19 cellular contexts compared by ENCODE assay signal in the genomic region with DNA sequence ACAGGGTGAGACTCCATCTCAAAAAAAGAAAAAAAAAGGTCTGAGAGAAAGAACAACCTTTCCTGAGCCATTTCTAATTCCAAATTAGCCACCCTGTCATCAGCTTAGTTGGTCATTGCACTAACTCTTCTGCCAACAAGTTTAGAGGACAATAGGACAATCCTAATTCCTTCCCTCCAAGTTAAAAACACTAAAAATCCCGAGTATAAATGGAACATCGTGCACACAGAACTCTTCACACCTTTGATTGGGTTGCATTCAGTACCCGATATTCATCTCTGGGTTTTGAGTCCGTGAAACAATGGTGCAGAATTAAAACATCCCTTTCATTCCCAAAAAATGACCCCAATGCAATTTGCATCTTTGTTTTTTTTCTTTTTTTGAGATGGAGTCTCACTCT. TPM values are rescaled to one million over a fixed set of nuclear protein-coding genes. Genes with fewer than 3 reads are reported as not detected.
DNase-seq lines count a peak whose midpoint lies in the region; ATAC-seq, FAIRE-seq and TF ChIP-seq lines count a peak whose summit lies in the region.
"Had no signal": no experiment of that assay in that cellular context is flagged by ENCODE, and none has a peak within 500 bp of the region (broad histone marks: within the 10 kb centered on the region; RNA-seq: fewer than 3 reads in every experiment).

No MANE protein-coding gene starts in this region.

- H3K4me2 ChIP-seq in HepG2 (ENCODE audit: low read depth, low read length) (no peak overlapping the region), HCT116 (ENCODE audit: low read length) (no peak overlapping the region)
- H3K4me2 ChIP-seq: A549; BLaER1 treated with 17β-estradiol and CSF1 and Interleukin-3, amounts not matched to agents 10 nM and 100 nM had no signal

- no peaks in the 10 kb centered on the region for H3K4me1 ChIP-seq in HepG2 (ENCODE audit: insufficient read depth, low read length)
- no peaks in the 10 kb centered on the region for H3K4me1 ChIP-seq in right lobe of liver
- H3K4me1 ChIP-seq in HCT116 (ENCODE audit: control insufficient read depth in 1 of 2, insufficient read depth in 2 of 2, low read length in 2 of 2) = peaks cover 12 to 31% of the 10 kb centered on the region in 2 experiments
- H3K4me1 ChIP-seq in Panc1 (ENCODE audit: control insufficient read depth, insufficient read depth, low read length) = peaks cover 73% of the 10 kb centered on the region

- H2AFZ ChIP-seq in HepG2 (ENCODE audit: low read length) (no peak overlapping the region), HCT116 (ENCODE audit: low read depth, low read length, poor library complexity, severe bottlenecking) (no peak overlapping the region)

- POLR2A ChIA-PET in HepG2 (lab: Yijun Ruan, JAX) = interaction anchor here (1.1 to 2.0 kb wide), 2 partner anchors 8 to 10 kb away, joined by 3 to 8 read pairs; no protein-coding TSS in a partner anchor
- POLR2A ChIA-PET in HCT116 (lab: Charles Lee) = no interaction called here
- POLR2A ChIA-PET in Panc1 (lab: Charles Lee) = interaction anchor here (0.6 to 0.8 kb wide), 2 partner anchors 31 to 93 kb away, joined by 3 to 5 read pairs; no protein-coding TSS in a partner anchor

- DNase-seq in HepG2 (ENCODE audit: low spot score) = no peak
- DNase-seq in right lobe of liver = no peak
- no peak for DNase-seq in HCT116 (ENCODE audit: low read depth, low spot score)
- DNase-seq in Panc1 (ENCODE audit: low read depth, low spot score) = no peak
- DNase-seq in SKM-1 (lab: John Stamatoyannopoulos, UW; ENCODE audit: unreplicated experiment) = no peak
- no peak for DNase-seq in coronary artery (ENCODE audit: low spot score)
- DNase-seq: AML-193; CD4-positive, alpha-beta T cell; CD8-positive, alpha-beta T cell; DMS79 treated with DMSO at 0.1 percent for 48 hours; GF-D8 had no signal

- H3K27me3 ChIP-seq in HepG2 (ENCODE audit: control insufficient read depth in 1 of 2, insufficient read depth in 2 of 2, low read length in 2 of 2) (no peaks in the 10 kb centered on the region), right lobe of liver (no peaks in the 10 kb centered on the region), HCT116 (ENCODE audit: insufficient read depth, low read length) (no peaks in the 10 kb centered on the region), Panc1 (ENCODE audit: control insufficient read depth, insufficient read depth, low read length) (no peaks in the 10 kb centered on the region)
- H3K27me3 ChIP-seq: BLaER1 treated with 17β-estradiol and CSF1 and Interleukin-3, amounts not matched to agents 10 nM and 100 nM had no signal

- H3K9me3 ChIP-seq in HepG2 (ENCODE audit: low read length) (no peaks in the 10 kb centered on the region), right lobe of liver (no peaks in the 10 kb centered on the region), HCT116 (ENCODE audit: control insufficient read depth in 1 of 2, insufficient read depth in 1 of 2, low read depth in 1 of 2, low read length in 2 of 2) (no peaks in the 10 kb centered on the region), Panc1 (ENCODE audit: control insufficient read depth, insufficient read depth, low read depth, low read length) (no peaks in the 10 kb centered on the region)
- H3K9me3 ChIP-seq: A549; BLaER1 treated with 17β-estradiol and CSF1 and Interleukin-3, amounts not matched to agents 10 nM and 100 nM had no signal

- CTCF ChIA-PET in HepG2 (lab: Yijun Ruan, JAX; ENCODE audit: low intra/inter-chr PET ratio, low total read pairs) (no interaction called here), HCT116 (lab: Charles Lee) (no interaction called here), Panc1 (lab: Charles Lee) (no interaction called here)

- no peak for TF ChIP-seq EP300 in HepG2 (IDR thresholded peaks at IDR 0.05; ENCODE audit: low read depth in 2 of 2, low read length in 2 of 2)
- no peak for TF ChIP-seq EP300 in HepG2 (CRISPR knock-in tag; IDR thresholded peaks at IDR 0.05; ENCODE audit: borderline replicate concordance)

- H3K4me3 ChIP-seq in HepG2 (replicated peaks in 1 of 3; ENCODE audit: insufficient read depth in 1 of 3, low read depth in 2 of 3, low read length in 3 of 3) (no peak overlapping the region), right lobe of liver (no peak overlapping the region), HCT116 (replicated peaks in 1 of 2; ENCODE audit: low read depth in 1 of 2, low read length in 2 of 2) (no peak overlapping the region), Panc1 (ENCODE audit: low read depth in 2 of 2, low read length in 2 of 2) (no peak overlapping the region), coronary artery (no peak overlapping the region)
- H3K4me3 ChIP-seq: A549; BLaER1 treated with 17β-estradiol and CSF1 and Interleukin-3, amounts not matched to agents 10 nM and 100 nM had no signal

- no peak for TF ChIP-seq RAD21 in HepG2 (CRISPR knock-in tag; IDR thresholded peaks at IDR 0.05)
- no peak for TF ChIP-seq RAD21 in HCT116 (IDR thresholded peaks at IDR 0.05; ENCODE audit: low read depth)

- H3K9ac ChIP-seq in HepG2 (ENCODE audit: insufficient read depth, low read depth, low read length) (no peak overlapping the region), HCT116 (ENCODE audit: low read length) (no peak overlapping the region)
- H3K9ac ChIP-seq: BLaER1 treated with 17β-estradiol and CSF1 and Interleukin-3, amounts not matched to agents 10 nM and 100 nM had no signal

- H4K20me1 ChIP-seq in HepG2 (ENCODE audit: insufficient read depth, low read length) (no peaks in the 10 kb centered on the region), HCT116 (ENCODE audit: insufficient read depth) (no peaks in the 10 kb centered on the region)
- H4K20me1 ChIP-seq: BLaER1 treated with 17β-estradiol and CSF1 and Interleukin-3, amounts not matched to agents 10 nM and 100 nM had no signal

- no peak for TF ChIP-seq CTCF in HepG2 (CRISPR knock-in tag; IDR thresholded peaks at IDR 0.05)
- no peak for TF ChIP-seq CTCF in right lobe of liver (IDR thresholded peaks at IDR 0.05)
- TF ChIP-seq CTCF in HCT116 (IDR thresholded peaks at IDR 0.05 in 2 of 3, conservative IDR thresholded peaks at IDR 0.05 in 1 of 3; ENCODE audit: borderline replicate concordance in 1 of 3, insufficient read depth in 1 of 3, low read depth in 2 of 3, low read length in 2 of 3) = no peak
- TF ChIP-seq CTCF in Panc1 (IDR thresholded peaks at IDR 0.05) = no peak
- TF ChIP-seq CTCF in coronary artery (IDR thresholded peaks at IDR 0.05) = no peak

- RAD21 ChIA-PET in HCT116 (lab: Charles Lee; ENCODE audit: low non-redundant PET in 1 of 2, low total read pairs in 2 of 2, uncharacterized antibody in 2 of 2, unreplicated experiment in 2 of 2) = no interaction called here

- WGBS in HepG2 (ENCODE audit: low lambda C conversion rate) = 91% methylated on average over 4 of the region's 4 CpGs
- WGBS in right lobe of liver (ENCODE audit: insufficient coverage, low coverage, low lambda C conversion rate, missing lambda C conversion rate) = 91% methylated on average over 4 of the region's 4 CpGs

- no peaks in the 10 kb centered on the region for H3K79me2 ChIP-seq in HepG2 (ENCODE audit: insufficient read depth, low read length)
- peaks cover 28% of the 10 kb centered on the region for H3K79me2 ChIP-seq in HCT116 (ENCODE audit: insufficient read depth, low read length)

- intact Hi-C loops in HepG2 (cut with micrococcal nuclease; ENCODE audit: unreplicated experiment) = no loop called here
- intact Hi-C loops in right lobe of liver (cut with DNase I) = no loop called here
- intact Hi-C loops in HCT116 (cut with micrococcal nuclease) = no loop called here
- intact Hi-C loops in Panc1 (cut with micrococcal nuclease; ENCODE audit: unreplicated experiment) = no loop called here

- no peak for ATAC-seq in HepG2
- ATAC-seq in right lobe of liver = no peak
- ATAC-seq in HCT116 = no peak
- 0 out of 2 replicates have a peak, but pooled peaks have one; percentile 8 for ATAC-seq in Panc1
- no peak for ATAC-seq in activated CD4-positive, CD25-positive, alpha-beta regulatory T cell treated with anti-CD3 and anti-CD28 coated beads, Interleukin-2, amount 50 U/mL, for 24 hours
- ATAC-seq: A549; CD8-positive, alpha-beta T cell had no signal

- H3K9me2 ChIP-seq in HCT116 (ENCODE audit: insufficient read depth) = no peaks in the 10 kb centered on the region

- H3K27ac ChIP-seq in HepG2 (ENCODE audit: extremely low read length, insufficient read depth, low read length) (no peak overlapping the region), right lobe of liver (no peak overlapping the region), HCT116 (ENCODE audit: low read depth, low read length) (no peak overlapping the region), Panc1 (ENCODE audit: low read length) (peak overlapping the region; percentile 99), coronary artery (no peak overlapping the region)
- H3K27ac ChIP-seq: 22Rv1; BLaER1 treated with 17β-estradiol and CSF1 and Interleukin-3, amounts not matched to agents 10 nM and 100 nM; C4-2B had no signal

- in situ Hi-C loops in HepG2 (cut with HindIII; ENCODE audit: extremely low pct_ligation_motif_present, low pct_unique_long_range_greater_than_20kb) = no loop called here
- in situ Hi-C loops in Panc1 (cut with HindIII; ENCODE audit: low pct_unique_long_range_greater_than_20kb, low sequenced_read_pairs) = no loop called here

- no peak for FAIRE-seq in HepG2 (lab: Jason Lieb, UNC)
- FAIRE-seq: A549, D721Med, GM12891, GM19239 had no signal

- TF ChIP-seq POLR2A in HepG2 (IDR thresholded peaks at IDR 0.05; ENCODE audit: insufficient read depth in 1 of 2, low read depth in 2 of 2, low read length in 2 of 2) (no peak), right lobe of liver (IDR thresholded peaks at IDR 0.05) (no peak), HCT116 (IDR thresholded peaks at IDR 0.05; ENCODE audit: borderline replicate concordance, extremely low read depth, insufficient read depth, insufficient read length) (no peak)

- H3K36me3 ChIP-seq in HepG2 (replicated peaks in 1 of 2; ENCODE audit: control insufficient read depth in 1 of 2, insufficient read depth in 2 of 2, low read length in 2 of 2) (peaks cover 6 to 12% of the 10 kb centered on the region in 2 experiments), right lobe of liver (peaks cover 0 to 7% (median 0%) of the 10 kb centered on the region in 4 donors), HCT116 (ENCODE audit: control insufficient read depth in 1 of 2, insufficient read depth in 2 of 2, low read length in 2 of 2) (peaks cover 14 to 23% of the 10 kb centered on the region in 2 experiments), Panc1 (ENCODE audit: control insufficient read depth, insufficient read depth, low read length) (peaks cover 27% of the 10 kb centered on the region)

- BruUV-seq in HepG2 (replicated peaks; lab: Mats Ljungman, UMichigan) (no TSS peak), HCT116 (replicated peaks; lab: Mats Ljungman, UMichigan) (no TSS peak), Panc1 (replicated peaks; lab: Mats Ljungman, UMichigan) (no TSS peak)

RNA-seq across cellular contexts. Expression of a gene that starts 23.0 kb away (rescaled TPM):
- 22.2 and 26.6 TPM in 2 replicates for total RNA-seq in HepG2 (2016; rRNA removed; fragmentation: Illumina TruSeq; extraction: Trizol)
- total RNA-seq in HepG2 (2016; cell fraction: cytosol; rRNA removed; fragmentation: Illumina TruSeq; extraction: Trizol; ENCODE audit: low read depth) = 1.9 TPM in 2 replicates
- total RNA-seq in HepG2 (2016; cell fraction: insoluble cytoplasmic fraction; rRNA removed; fragmentation: Illumina TruSeq; extraction: Trizol) = 21.4 and 26.1 TPM in 2 replicates
- total RNA-seq in HepG2 (2016; cell fraction: membrane; rRNA removed; fragmentation: Illumina TruSeq; extraction: Trizol) = 10.5 and 11.8 TPM in 2 replicates
- 12.5 and 14.9 TPM in 2 replicates for total RNA-seq in HepG2 (2016; cell fraction: nucleus; rRNA removed; fragmentation: Illumina TruSeq; extraction: Trizol)
- polyA plus RNA-seq in HepG2 (2011; rRNA removed) = 6.0 and 6.9 TPM in 2 replicates
- 2.8 and 4.1 TPM in 2 replicates for polyA plus RNA-seq in HepG2 (2011; cell fraction: cytosol; rRNA removed)
- polyA plus RNA-seq in HepG2 (2011; cell fraction: nucleus; rRNA removed) = 2.6 and 3.1 TPM in 2 replicates
- 4.6 and 4.9 TPM in 2 replicates for polyA plus RNA-seq in HepG2 (2012)
- polyA plus RNA-seq in HepG2 (2016; cell fraction: cytosol; fragmentation: Illumina TruSeq; extraction: Trizol; ENCODE audit: low read depth) = 0.35 and 0.57 TPM in 2 replicates
- polyA plus RNA-seq in HepG2 (2016; cell fraction: insoluble cytoplasmic fraction; fragmentation: Illumina TruSeq; extraction: Trizol; ENCODE audit: low read depth) = 8.8 and 9.1 TPM in 2 replicates
- 2.6 and 2.7 TPM in 2 replicates for polyA plus RNA-seq in HepG2 (2016; cell fraction: membrane; fragmentation: Illumina TruSeq; extraction: Trizol; ENCODE audit: low read depth)
- 13.0 and 13.3 TPM in 2 replicates for polyA plus RNA-seq in HepG2 (2016; cell fraction: nucleus; fragmentation: Illumina TruSeq; extraction: Trizol; ENCODE audit: insufficient read depth, low read depth)
- polyA minus RNA-seq in HepG2 (2011; rRNA and poly(A)+ RNA removed; ENCODE audit: low replicate concordance) = 3.1 and 8.3 TPM in 2 replicates
- 22.0 and 24.4 TPM in 2 replicates for polyA minus RNA-seq in HepG2 (2011; cell fraction: cytosol; rRNA and poly(A)+ RNA removed)
- 10.6 and 14.4 TPM in 2 replicates for polyA minus RNA-seq in HepG2 (2011; cell fraction: nucleus; rRNA and poly(A)+ RNA removed)
- 10 to 100 TPM in 2 of 6 experiments, 1 to 10 TPM in 4; 6.6 to 11.1 (median 8.5) TPM for total RNA-seq in right lobe of liver
- total RNA-seq in HCT116 (2021; ENCODE audit: unreplicated experiment) = 41.3 TPM
- 3.1 and 5.0 TPM in 2 replicates for polyA plus RNA-seq in HCT116 (2012)
- 132 TPM for total RNA-seq in Panc1 (2021; ENCODE audit: unreplicated experiment)
- polyA plus RNA-seq in Panc1 (2012; ENCODE audit: insufficient read length) = 11.2 TPM

RNA-seq across cellular contexts. Expression of a gene that starts 40.4 kb away (rescaled TPM):
- total RNA-seq in HepG2 (2016; rRNA removed; fragmentation: Illumina TruSeq; extraction: Trizol) (5.9 and 7.2 TPM in 2 replicates), right lobe of liver (1 to 10 TPM in 1 of 6 experiments, under 1 TPM in 5; 0.31 to 1.4 (median 0.60) TPM), HCT116 (2021; ENCODE audit: unreplicated experiment) (18.9 TPM), Panc1 (2021; ENCODE audit: unreplicated experiment) (34.8 TPM)
- total RNA-seq in HepG2 (2016; cell fraction: cytosol; rRNA removed; fragmentation: Illumina TruSeq; extraction: Trizol; ENCODE audit: low read depth) = 3.6 and 4.1 TPM in 2 replicates
- 7.0 and 8.2 TPM in 2 replicates for total RNA-seq in HepG2 (2016; cell fraction: insoluble cytoplasmic fraction; rRNA removed; fragmentation: Illumina TruSeq; extraction: Trizol)
- total RNA-seq in HepG2 (2016; cell fraction: membrane; rRNA removed; fragmentation: Illumina TruSeq; extraction: Trizol) = 6.0 and 7.8 TPM in 2 replicates
- total RNA-seq in HepG2 (2016; cell fraction: nucleus; rRNA removed; fragmentation: Illumina TruSeq; extraction: Trizol) = 3.0 and 4.1 TPM in 2 replicates
- polyA plus RNA-seq in HepG2 (2011; rRNA removed) = 7.9 and 8.0 TPM in 2 replicates
- 6.7 and 10.5 TPM in 2 replicates for polyA plus RNA-seq in HepG2 (2011; cell fraction: cytosol; rRNA removed)
- 4.6 and 7.3 TPM in 2 replicates for polyA plus RNA-seq in HepG2 (2011; cell fraction: nucleus; rRNA removed)
- polyA plus RNA-seq in HepG2 (2012) = 3.8 and 5.2 TPM in 2 replicates
- 6.8 and 7.0 TPM in 2 replicates for polyA plus RNA-seq in HepG2 (2016; cell fraction: cytosol; fragmentation: Illumina TruSeq; extraction: Trizol; ENCODE audit: low read depth)
- 6.9 and 7.1 TPM in 2 replicates for polyA plus RNA-seq in HepG2 (2016; cell fraction: insoluble cytoplasmic fraction; fragmentation: Illumina TruSeq; extraction: Trizol; ENCODE audit: low read depth)
- 5.1 and 6.4 TPM in 2 replicates for polyA plus RNA-seq in HepG2 (2016; cell fraction: membrane; fragmentation: Illumina TruSeq; extraction: Trizol; ENCODE audit: low read depth)
- polyA plus RNA-seq in HepG2 (2016; cell fraction: nucleus; fragmentation: Illumina TruSeq; extraction: Trizol; ENCODE audit: insufficient read depth, low read depth) = 3.6 and 6.6 TPM in 2 replicates
- polyA minus RNA-seq in HepG2 (2011; rRNA and poly(A)+ RNA removed; ENCODE audit: low replicate concordance) = 0.07 and 10.0 TPM in 2 replicates
- polyA minus RNA-seq in HepG2 (2011; cell fraction: cytosol; rRNA and poly(A)+ RNA removed) = 2.9 and 4.1 TPM in 2 replicates
- polyA minus RNA-seq in HepG2 (2011; cell fraction: nucleus; rRNA and poly(A)+ RNA removed) = 2.9 and 4.1 TPM in 2 replicates
- 18.3 and 18.6 TPM in 2 replicates for polyA plus RNA-seq in HCT116 (2012)
- polyA plus RNA-seq in Panc1 (2012; ENCODE audit: insufficient read length) = 76.6 TPM
